In the genomic region with DNA sequence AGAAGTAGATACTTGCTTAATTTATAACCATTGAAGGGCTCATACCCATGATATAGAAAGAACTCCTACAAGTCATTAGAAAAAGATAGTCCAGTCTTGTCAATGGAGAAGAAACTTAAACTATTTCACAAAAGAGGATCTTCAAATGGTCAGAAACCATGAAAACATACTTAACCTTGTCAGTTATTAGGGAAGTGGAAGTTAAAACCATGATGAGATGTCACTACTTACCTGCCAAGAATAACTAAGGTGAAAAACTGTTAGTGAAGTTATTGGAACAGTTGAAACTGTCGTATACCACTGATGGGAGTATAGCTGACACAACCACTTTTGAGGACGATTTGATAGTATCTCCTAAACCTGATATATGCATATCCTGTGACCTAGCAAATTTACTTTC, we compare ENCODE assay signal across 22 cellular contexts.
"Had no signal": no experiment of that assay in that cellular context is flagged by ENCODE, and none has a peak within 500 bp of the region (broad histone marks: within the 10 kb centered on the region; RNA-seq: fewer than 3 reads in every experiment).

No MANE protein-coding gene starts in this region.

- H3K4me1 Mint-ChIP-seq: immature natural killer cell had no signal

- H3K27me3 ChIP-seq: left lung, suprapubic skin, thyroid gland, upper lobe of left lung, uterus had no signal

- H3K36me3 ChIP-seq: left lung, lower lobe of right lung, suprapubic skin, thyroid gland, upper lobe of left lung, uterus had no signal

- H3K9me3 Mint-ChIP-seq: endodermal cell; naive thymus-derived CD4-positive, alpha-beta T cell; nephron progenitor cell; stimulated activated effector memory CD8-positive, alpha-beta T cell treated with anti-CD3 and anti-CD28 coated beads, Interleukin-12 subunit alpha, Interleukin-12 subunit beta, amount 100 ng/mL, for 72 hours had no signal

- ATAC-seq: naive thymus-derived CD4-positive, alpha-beta T cell; right cardiac atrium; stimulated activated effector memory CD8-positive, alpha-beta T cell treated with anti-CD3 and anti-CD28 coated beads, Interleukin-12 subunit alpha, Interleukin-12 subunit beta, amount 100 ng/mL, for 72 hours; stimulated activated naive CD8-positive, alpha-beta T cell treated with anti-CD3 and anti-CD28 coated beads, Interleukin-15, Interleukin-2, amounts not matched to agents 100 U/mL and 50 U/mL, for 24 hours had no signal

- H3K4me3 Mint-ChIP-seq: endodermal cell; immature natural killer cell; naive thymus-derived CD4-positive, alpha-beta T cell; nephron progenitor cell; stimulated activated effector memory CD8-positive, alpha-beta T cell treated with anti-CD3 and anti-CD28 coated beads, Interleukin-12 subunit alpha, Interleukin-12 subunit beta, amount 100 ng/mL, for 72 hours had no signal

- H3K27ac ChIP-seq: lower lobe of right lung, suprapubic skin, thyroid gland, upper lobe of left lung had no signal

- H3K27me3 Mint-ChIP-seq: naive thymus-derived CD4-positive, alpha-beta T cell had no signal

- H3K27ac Mint-ChIP-seq: endodermal cell; immature natural killer cell; naive thymus-derived CD4-positive, alpha-beta T cell; nephron progenitor cell; stimulated activated effector memory CD8-positive, alpha-beta T cell treated with anti-CD3 and anti-CD28 coated beads, Interleukin-12 subunit alpha, Interleukin-12 subunit beta, amount 100 ng/mL, for 72 hours had no signal

- H3K4me3 ChIP-seq: coronary artery, left lung, lower lobe of right lung, suprapubic skin, thyroid gland, upper lobe of left lung, uterus had no signal

- H3K36me3 Mint-ChIP-seq: stimulated activated effector memory CD8-positive, alpha-beta T cell treated with anti-CD3 and anti-CD28 coated beads, Interleukin-12 subunit alpha, Interleukin-12 subunit beta, amount 100 ng/mL, for 72 hours had no signal

- DNase-seq: effector CD4-positive, alpha-beta T cell; endodermal cell; erythroblast; foreskin melanocyte; immature natural killer cell; left lung; lower lobe of right lung; mesenchymal stem cell; naive thymus-derived CD4-positive, alpha-beta T cell; nephron progenitor cell; posterior cingulate gyrus; small intestine; stimulated activated CD4-positive, alpha-beta T cell treated with anti-CD3 and anti-CD28 coated beads, Interleukin-2, amount 100 ng/mL, for 48 hours; stimulated activated CD8-positive, alpha-beta memory T cell treated with anti-CD3 and anti-CD28 coated beads, Interleukin-4, amount 100 ng/mL, for 48 hours; stimulated activated naive CD8-positive, alpha-beta T cell treated with anti-CD3 and anti-CD28 coated beads, Interleukin-15, Interleukin-2, amounts not matched to agents 100 U/mL and 50 U/mL, for 24 hours; thyroid gland; upper lobe of left lung; uterus had no signal

- H3K9me3 ChIP-seq: left lung, lower lobe of right lung, suprapubic skin, thyroid gland, upper lobe of left lung, uterus had no signal
